In the genomic region with DNA sequence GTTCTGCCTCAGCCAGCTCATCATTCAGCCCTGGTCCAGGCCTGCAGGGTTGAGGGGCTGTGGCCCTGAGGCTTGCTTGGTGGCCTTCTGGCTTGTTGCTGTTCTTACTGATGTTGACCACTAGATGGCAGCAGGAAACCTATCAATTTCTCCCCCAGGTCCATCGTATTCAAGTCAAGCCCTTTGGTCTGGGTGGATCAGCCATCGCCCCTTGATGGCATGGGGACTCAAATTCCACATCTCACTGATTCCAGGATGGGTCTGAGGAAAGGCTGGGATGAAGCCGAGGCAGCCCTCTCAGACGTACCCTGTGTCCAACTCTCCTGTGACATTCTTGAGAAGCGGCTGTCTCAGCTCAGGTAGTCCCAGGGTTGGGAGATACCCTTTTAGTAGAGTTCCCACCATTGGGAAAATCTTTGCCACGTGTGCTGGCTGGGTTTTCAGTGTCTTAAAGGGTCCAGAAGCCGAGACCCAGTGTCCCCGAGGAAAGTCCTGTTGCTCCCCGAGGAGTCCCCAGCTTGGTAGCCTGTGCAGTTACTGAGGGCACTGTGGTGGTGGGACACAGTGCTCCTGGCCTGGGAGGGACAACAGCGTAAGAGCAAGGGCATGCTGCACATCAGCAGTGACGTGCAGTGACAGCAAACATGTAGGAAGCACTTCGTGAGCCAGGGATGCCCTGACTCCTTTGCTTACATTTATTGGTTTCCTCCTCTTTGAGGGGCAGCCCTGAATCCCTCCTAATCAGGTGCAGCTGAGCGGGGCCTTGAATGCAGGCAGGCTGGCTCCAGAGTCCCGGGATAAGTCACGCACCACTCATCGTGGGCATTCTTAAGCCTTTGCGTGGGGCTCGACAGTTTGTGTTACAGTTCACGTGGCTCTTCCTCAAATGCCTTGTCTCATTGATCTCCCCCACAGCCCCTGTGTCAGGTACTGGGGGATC, we compare ENCODE assay signal across 8 cellular contexts. TPM values are rescaled to one million over a fixed set of nuclear protein-coding genes. Genes with fewer than 3 reads are reported as not detected.
A peak's percentile ranks its signal among the peaks of the same experiment; 100 is the strongest.
DNase-seq lines count a peak whose midpoint lies in the region; ATAC-seq lines count a peak whose summit lies in the region.

No MANE protein-coding gene starts in this region.

- ATAC-seq in left ventricle myocardium superior (peak; percentile 38), GM18909 (IDR thresholded peaks at IDR 0.05; ENCODE audit: poor library complexity, unreplicated experiment) (no peak), GM18520 (IDR thresholded peaks at IDR 0.05; ENCODE audit: unreplicated experiment) (no peak)

- H3K4me3 ChIP-seq in adipocyte (ENCODE audit: low read length), result no peak overlapping the region

- peaks cover 9% of the 10 kb centered on the region for H3K4me1 ChIP-seq in adipocyte (ENCODE audit: control insufficient read depth, insufficient read depth, low read length)

- H3K9ac ChIP-seq in adipocyte (ENCODE audit: low read length), result no peak overlapping the region

- intact Hi-C loops in left ventricle myocardium superior (cut with micrococcal nuclease), result no loop called here

- DNase-seq in ELR (ENCODE audit: low read depth), result peak; percentile 83
- DNase-seq in LHCN-M2 (ENCODE audit: low read depth), result peak; percentile 75
- peak; percentile 73 for DNase-seq in RPMI7951 (ENCODE audit: low read depth)
- peak; percentile 84 for DNase-seq in adipocyte (ENCODE audit: low read depth)
- DNase-seq in left ventricle myocardium superior, result no peak
- DNase-seq in renal cortical epithelial cell (ENCODE audit: low read depth), result peak; percentile 71

- H3K36me3 ChIP-seq in adipocyte (ENCODE audit: control insufficient read depth, insufficient read depth, low read length, severe bottlenecking), result no peaks in the 10 kb centered on the region

- H3K9me3 ChIP-seq in adipocyte (ENCODE audit: control insufficient read depth, low read length), result no peaks in the 10 kb centered on the region

- no peaks in the 10 kb centered on the region for H3K27me3 ChIP-seq in adipocyte (replicated peaks; ENCODE audit: control insufficient read depth, insufficient read depth, low read length)

RNA-seq across cellular contexts. Expression of a gene that starts 58.6 kb away (rescaled TPM):
- total RNA-seq in LHCN-M2 (2014; rRNA removed) (19.9 and 28.7 TPM in 2 replicates), left ventricle myocardium superior (159 TPM), renal cortical epithelial cell (24.7 and 91.3 TPM in 2 replicates)
- polyA plus RNA-seq in LHCN-M2 (2012), result 32.1 TPM
- 37.6 and 42.0 TPM in 2 replicates for total RNA-seq in RPMI7951 (2014; rRNA removed; shearing (Covaris generic))
